ENCODE assay signal across 27 cellular contexts in genomic region chr6:30113377-30113759, GRCh38. TPM values are rescaled to one million over a fixed set of nuclear protein-coding genes. Genes with fewer than 3 reads are reported as not detected.
DNase-seq lines count a peak whose midpoint lies in the region; ATAC-seq and TF ChIP-seq lines count a peak whose summit lies in the region.
"Had no signal": no experiment of that assay in that cellular context is flagged by ENCODE, and none has a peak within 500 bp of the region (broad histone marks: within the 10 kb centered on the region; RNA-seq: fewer than 3 reads in every experiment).

No MANE protein-coding gene starts in this region.

- H3K4me3 Mint-ChIP-seq in stimulated activated naive CD8-positive, alpha-beta T cell treated with anti-CD3 and anti-CD28 coated beads, Interleukin-15, amount 100 ng/mL, for 72 hours = peak overlapping the region in 1 of 2 donors; percentile 0
- H3K4me3 Mint-ChIP-seq in glutamatergic neuron (ENCODE audit: unreplicated experiment) = no peak overlapping the region
- H3K4me3 Mint-ChIP-seq in stimulated activated effector memory CD8-positive, alpha-beta T cell treated with anti-CD3 and anti-CD28 coated beads, Interleukin-12 subunit alpha, Interleukin-12 subunit beta, amount 100 ng/mL, for 72 hours = no peak overlapping the region
- H3K4me3 Mint-ChIP-seq: activated T-cell treated with anti-CD3 and anti-CD28 coated beads, Interleukin-2, amount 50 U/mL, for 4 hours had no signal

- H3K9me3 Mint-ChIP-seq in stimulated activated naive CD8-positive, alpha-beta T cell treated with anti-CD3 and anti-CD28 coated beads, Interleukin-15, amount 100 ng/mL, for 72 hours = no peaks in the 10 kb centered on the region
- no peaks in the 10 kb centered on the region for H3K9me3 Mint-ChIP-seq in glutamatergic neuron (ENCODE audit: unreplicated experiment)
- H3K9me3 Mint-ChIP-seq in stimulated activated effector memory CD8-positive, alpha-beta T cell treated with anti-CD3 and anti-CD28 coated beads, Interleukin-12 subunit alpha, Interleukin-12 subunit beta, amount 100 ng/mL, for 72 hours = no peaks in the 10 kb centered on the region
- H3K9me3 Mint-ChIP-seq in activated naive CD4-positive, alpha-beta T cell treated with anti-CD3 and anti-CD28 coated beads, Interleukin-2, amount 50 U/mL, for 72 hours = no peaks in the 10 kb centered on the region
- H3K9me3 Mint-ChIP-seq: activated T-cell treated with anti-CD3 and anti-CD28 coated beads, Interleukin-2, amount 50 U/mL, for 4 hours had no signal

- ATAC-seq in stimulated activated naive CD8-positive, alpha-beta T cell treated with anti-CD3 and anti-CD28 coated beads, Interleukin-15, amount 100 ng/mL, for 72 hours = peak; percentile 20
- no peak for ATAC-seq in stimulated activated naive CD8-positive, alpha-beta T cell treated with anti-CD3 and anti-CD28 coated beads, Interleukin-15, Interleukin-2, amounts not matched to agents 100 U/mL and 50 U/mL, for 24 hours
- peak; percentile 25 for ATAC-seq in HG03457 (IDR thresholded peaks at IDR 0.05; ENCODE audit: unreplicated experiment)
- peak; percentile 66 for ATAC-seq in left colon
- no peak for ATAC-seq in stimulated activated effector memory CD8-positive, alpha-beta T cell treated with anti-CD3 and anti-CD28 coated beads, Interleukin-12 subunit alpha, Interleukin-12 subunit beta, amount 100 ng/mL, for 72 hours
- no peak for ATAC-seq in activated naive CD4-positive, alpha-beta T cell treated with anti-CD3 and anti-CD28 coated beads, Interleukin-2, amount 50 U/mL, for 72 hours
- ATAC-seq: sciatic nerve, SK-N-SH treated with all-trans-retinoic acid at 6 μM for 48 hours had no signal

- H3K27me3 Mint-ChIP-seq in stimulated activated naive CD8-positive, alpha-beta T cell treated with anti-CD3 and anti-CD28 coated beads, Interleukin-15, amount 100 ng/mL, for 72 hours = peaks cover 62% of the 10 kb centered on the region
- H3K27me3 Mint-ChIP-seq in glutamatergic neuron (ENCODE audit: unreplicated experiment) = peaks cover 5% of the 10 kb centered on the region

- intact Hi-C loops in left colon (cut with DNase I, micrococcal nuclease) = no loop called here

- DNase-seq in stimulated activated naive CD8-positive, alpha-beta T cell treated with anti-CD3 and anti-CD28 coated beads, Interleukin-15, amount 100 ng/mL, for 72 hours = no peak
- no peak for DNase-seq in stimulated activated naive CD8-positive, alpha-beta T cell treated with anti-CD3 and anti-CD28 coated beads, Interleukin-15, Interleukin-2, amounts not matched to agents 100 U/mL and 50 U/mL, for 24 hours
- no peak for DNase-seq in left colon
- DNase-seq in NCI-H82 treated with DMSO at 0.1 percent for 48 hours (lab: John Stamatoyannopoulos, UW; ENCODE audit: unreplicated experiment) = no peak
- no peak for DNase-seq in glutamatergic neuron
- DNase-seq in stimulated activated effector memory CD8-positive, alpha-beta T cell treated with anti-CD3 and anti-CD28 coated beads, Interleukin-12 subunit alpha, Interleukin-12 subunit beta, amount 100 ng/mL, for 72 hours (ENCODE audit: low spot score in 2 of 2) = no peak
- no peak for DNase-seq in activated naive CD4-positive, alpha-beta T cell treated with anti-CD3 and anti-CD28 coated beads, Interleukin-2, amount 50 U/mL, for 72 hours (ENCODE audit: low spot score in 2 of 2)
- DNase-seq: activated CD4-positive, alpha-beta T cell treated with anti-CD3 and anti-CD28 coated beads for 48 hours; activated T-cell treated with anti-CD3 and anti-CD28 coated beads, Interleukin-2, amount 50 U/mL, for 4 hours; brain microvascular endothelial cell; GDM1; H7; hypothalamus; midbrain; NCI-H1092 treated with DMSO at 0.1 percent for 48 hours; NCI-H1930; NCI-H69; trophoblast cell had no signal

- no peak for TF ChIP-seq CTCF in glutamatergic neuron (IDR thresholded peaks at IDR 0.05; ENCODE audit: partially characterized antibody, unreplicated experiment)

- no peak overlapping the region for H3K27ac Mint-ChIP-seq in stimulated activated naive CD8-positive, alpha-beta T cell treated with anti-CD3 and anti-CD28 coated beads, Interleukin-15, amount 100 ng/mL, for 72 hours
- H3K27ac Mint-ChIP-seq in glutamatergic neuron (ENCODE audit: unreplicated experiment) = no peak overlapping the region
- no peak overlapping the region for H3K27ac Mint-ChIP-seq in stimulated activated effector memory CD8-positive, alpha-beta T cell treated with anti-CD3 and anti-CD28 coated beads, Interleukin-12 subunit alpha, Interleukin-12 subunit beta, amount 100 ng/mL, for 72 hours
- H3K27ac Mint-ChIP-seq in activated naive CD4-positive, alpha-beta T cell treated with anti-CD3 and anti-CD28 coated beads, Interleukin-2, amount 50 U/mL, for 72 hours = no peak overlapping the region
- H3K27ac Mint-ChIP-seq: progenitor cell of endocrine pancreas had no signal

- peaks cover 20% of the 10 kb centered on the region for H3K4me1 Mint-ChIP-seq in stimulated activated naive CD8-positive, alpha-beta T cell treated with anti-CD3 and anti-CD28 coated beads, Interleukin-15, amount 100 ng/mL, for 72 hours
- H3K4me1 Mint-ChIP-seq in glutamatergic neuron (ENCODE audit: low read depth, unreplicated experiment) = no peaks in the 10 kb centered on the region
- peaks cover 19% of the 10 kb centered on the region for H3K4me1 Mint-ChIP-seq in stimulated activated effector memory CD8-positive, alpha-beta T cell treated with anti-CD3 and anti-CD28 coated beads, Interleukin-12 subunit alpha, Interleukin-12 subunit beta, amount 100 ng/mL, for 72 hours

- H3K36me3 Mint-ChIP-seq in glutamatergic neuron (ENCODE audit: unreplicated experiment) = no peaks in the 10 kb centered on the region
- no peaks in the 10 kb centered on the region for H3K36me3 Mint-ChIP-seq in stimulated activated effector memory CD8-positive, alpha-beta T cell treated with anti-CD3 and anti-CD28 coated beads, Interleukin-12 subunit alpha, Interleukin-12 subunit beta, amount 100 ng/mL, for 72 hours
- no peaks in the 10 kb centered on the region for H3K36me3 Mint-ChIP-seq in activated naive CD4-positive, alpha-beta T cell treated with anti-CD3 and anti-CD28 coated beads, Interleukin-2, amount 50 U/mL, for 72 hours

RNA-seq across cellular contexts. Expression of gene TRIM31, which starts 0.5 kb away (rescaled TPM):
- total RNA-seq in left colon (100 to 1,000 TPM in 1 of 2 donors, 10 to 100 TPM in 1; 80.0 to 278 TPM), glutamatergic neuron (ENCODE audit: unreplicated experiment) (not detected)
- total RNA-seq in activated naive CD4-positive, alpha-beta T cell treated with anti-CD3 and anti-CD28 coated beads, Interleukin-2, amount 50 U/mL, for 72 hours = not detected
- total RNA-seq: A172; activated T-cell treated with anti-CD3 and anti-CD28 coated beads, Interleukin-2, amount 50 U/mL, for 4 hours; frontal cortex; H7; progenitor cell of endocrine pancreas; sciatic nerve; T-helper 2 cell treated with Interferon-gamma antibody and Interleukin-4, amounts not matched to agents 100 ng/mL and 5 ng/mL, for 36 hours had no signal

RNA-seq across cellular contexts. Expression of gene TRIM40, which starts 22.6 kb away (rescaled TPM):
- total RNA-seq in left colon (10 to 100 TPM; 13.2 to 30.7 TPM), glutamatergic neuron (ENCODE audit: unreplicated experiment) (not detected)
- total RNA-seq in activated naive CD4-positive, alpha-beta T cell treated with anti-CD3 and anti-CD28 coated beads, Interleukin-2, amount 50 U/mL, for 72 hours = under 1 TPM in 1 of 2 donors, not detected in 1; 0.12 TPM
- total RNA-seq: A172; activated T-cell treated with anti-CD3 and anti-CD28 coated beads, Interleukin-2, amount 50 U/mL, for 4 hours; esophagus muscularis mucosa; frontal cortex; H7; progenitor cell of endocrine pancreas; sciatic nerve; T-helper 2 cell treated with Interferon-gamma antibody and Interleukin-4, amounts not matched to agents 100 ng/mL and 5 ng/mL, for 36 hours had no signal

RNA-seq across cellular contexts. Expression of gene RNF39, which starts 37.8 kb away (rescaled TPM):
- total RNA-seq in left colon (under 1 TPM in 1 of 2 donors, not detected in 1; 0.58 TPM), glutamatergic neuron (ENCODE audit: unreplicated experiment) (not detected)
- total RNA-seq in activated naive CD4-positive, alpha-beta T cell treated with anti-CD3 and anti-CD28 coated beads, Interleukin-2, amount 50 U/mL, for 72 hours = not detected
- total RNA-seq: A172; activated T-cell treated with anti-CD3 and anti-CD28 coated beads, Interleukin-2, amount 50 U/mL, for 4 hours; frontal cortex; liver; progenitor cell of endocrine pancreas; sciatic nerve; T-helper 2 cell treated with Interferon-gamma antibody and Interleukin-4, amounts not matched to agents 100 ng/mL and 5 ng/mL, for 36 hours had no signal

RNA-seq across cellular contexts. Expression of gene PPP1R11, which starts 46.4 kb away (rescaled TPM):
- 10 to 100 TPM; 89.5 to 92.9 TPM for total RNA-seq in left colon
- 52.3 TPM for total RNA-seq in glutamatergic neuron (ENCODE audit: unreplicated experiment)
- total RNA-seq in activated naive CD4-positive, alpha-beta T cell treated with anti-CD3 and anti-CD28 coated beads, Interleukin-2, amount 50 U/mL, for 72 hours = 10 to 100 TPM; 48.5 to 53.3 TPM

RNA-seq across cellular contexts. Expression of gene TRIM10, which starts 47.6 kb away (rescaled TPM):
- total RNA-seq in left colon (1 to 10 TPM; 5.6 to 6.3 TPM), glutamatergic neuron (ENCODE audit: unreplicated experiment) (not detected)
- under 1 TPM in 1 of 2 donors, not detected in 1; 0.70 TPM for total RNA-seq in activated naive CD4-positive, alpha-beta T cell treated with anti-CD3 and anti-CD28 coated beads, Interleukin-2, amount 50 U/mL, for 72 hours
- total RNA-seq: A172; activated T-cell treated with anti-CD3 and anti-CD28 coated beads, Interleukin-2, amount 50 U/mL, for 4 hours; H7; progenitor cell of endocrine pancreas had no signal

Comparison
In these comparisons a context has a peak if more than half of its experiments do, and no peak if none do; other contexts are left out.
1. ATAC-seq: peak in stimulated activated naive CD8-positive, alpha-beta T cell treated with anti-CD3 and anti-CD28 coated beads, Interleukin-15, amount 100 ng/mL, for 72 hours (single experiment), HG03457 (single experiment) and left colon (single experiment); none in stimulated activated naive CD8-positive, alpha-beta T cell treated with anti-CD3 and anti-CD28 coated beads, Interleukin-15, Interleukin-2, amounts not matched to agents 100 U/mL and 50 U/mL, for 24 hours (single experiment), stimulated activated effector memory CD8-positive, alpha-beta T cell treated with anti-CD3 and anti-CD28 coated beads, Interleukin-12 subunit alpha, Interleukin-12 subunit beta, amount 100 ng/mL, for 72 hours (single experiment) and activated naive CD4-positive, alpha-beta T cell treated with anti-CD3 and anti-CD28 coated beads, Interleukin-2, amount 50 U/mL, for 72 hours (0 of 2).
2. RNA of gene TRIM31, which starts 0.5 kb away (total RNA-seq): 80.0 to 278 TPM in left colon; not detected in activated naive CD4-positive, alpha-beta T cell treated with anti-CD3 and anti-CD28 coated beads, Interleukin-2, amount 50 U/mL, for 72 hours and not detected in glutamatergic neuron (single experiment); every median in the first group is over 10 times any median in the second.
3. RNA of gene TRIM40, which starts 22.6 kb away (total RNA-seq): 13.2 to 30.7 TPM in left colon; 0.12 TPM in activated naive CD4-positive, alpha-beta T cell treated with anti-CD3 and anti-CD28 coated beads, Interleukin-2, amount 50 U/mL, for 72 hours and not detected in glutamatergic neuron (single experiment); every median in the first group is over 10 times any median in the second.